Comparison of ENCODE assay signal across 9 cellular contexts in the genomic region with DNA sequence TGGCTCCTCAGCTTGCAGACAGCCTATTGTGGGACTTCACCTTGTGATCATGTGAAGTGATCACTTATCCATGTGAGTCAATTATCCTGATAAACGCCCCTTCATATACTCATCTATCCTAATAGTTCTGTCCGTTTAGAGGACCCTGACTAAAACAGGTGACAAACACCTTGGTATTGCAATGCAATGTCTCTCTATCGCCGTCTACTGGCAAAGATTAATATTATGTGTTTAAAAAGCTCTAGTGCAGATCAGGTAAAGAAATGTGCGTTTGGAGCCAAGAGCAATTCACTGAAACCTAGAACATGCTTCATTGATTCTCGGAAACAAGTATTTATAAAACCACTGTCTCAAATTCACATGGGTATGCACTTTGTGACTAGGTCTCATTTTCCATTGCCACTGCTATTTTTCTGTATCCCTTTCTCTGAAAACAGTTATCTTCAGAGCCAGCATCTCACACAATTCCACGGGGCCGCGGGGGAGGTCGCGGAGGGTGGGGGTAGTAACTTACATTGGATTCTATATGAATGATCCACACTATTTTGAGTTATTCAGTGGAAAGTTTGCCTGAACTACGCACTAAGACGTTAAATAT.
A peak's percentile ranks its signal among the peaks of the same experiment; 100 is the strongest.
DNase-seq lines count a peak whose midpoint lies in the region; ATAC-seq, FAIRE-seq and TF ChIP-seq lines count a peak whose summit lies in the region.
"Had no signal": no experiment of that assay in that cellular context is flagged by ENCODE, and none has a peak within 500 bp of the region (broad histone marks: within the 10 kb centered on the region; RNA-seq: fewer than 3 reads in every experiment).

No MANE protein-coding gene starts in this region.

- no peak for TF ChIP-seq EP300 in H1 (IDR thresholded peaks at IDR 0.05; ENCODE audit: borderline replicate concordance in 1 of 2, low read depth in 2 of 2, low read length in 2 of 2)

- no peak overlapping the region for H3K14ac ChIP-seq in H1 (ENCODE audit: insufficient read length)

- H4K20me1 ChIP-seq in H1 (replicated peaks in 1 of 2; ENCODE audit: control insufficient read depth in 1 of 2, insufficient read depth in 2 of 2, low read length in 2 of 2), result no peaks in the 10 kb centered on the region

- H2BK5ac ChIP-seq in H1 (ENCODE audit: low read depth, low read length), result no peak overlapping the region

- TF ChIP-seq CTCF in breast epithelium (IDR thresholded peaks at IDR 0.05) (no peak), H1 (IDR thresholded peaks at IDR 0.05; ENCODE audit: control extremely low read depth in 1 of 3, insufficient read depth in 1 of 3, low read depth in 1 of 3, low read length in 3 of 3) (peak in 2 of 3 experiments; percentile 68 to 72; a peak in 3 of 4 replicates), testis (IDR thresholded peaks at IDR 0.05) (peak in 2 of 3 experiments; percentile 38 to 58), Calu3 (IDR thresholded peaks at IDR 0.05; ENCODE audit: unreplicated experiment) (no peak)

- H4K8ac ChIP-seq in H1 (ENCODE audit: extremely low read depth, insufficient read depth, low read length), result no peak overlapping the region

- no peak overlapping the region for H2BK20ac ChIP-seq in H1 (ENCODE audit: low read length)

- H2AFZ ChIP-seq in H1 (ENCODE audit: low read length), result no peak overlapping the region

- H3K27ac Mint-ChIP-seq in Calu3 (ENCODE audit: unreplicated experiment), result no peak overlapping the region

- no peak overlapping the region for H3K23ac ChIP-seq in H1 (ENCODE audit: insufficient read length)

- H4K91ac ChIP-seq in H1 (replicated peaks; ENCODE audit: insufficient read length, low read length), result no peak overlapping the region

- POLR2A ChIA-PET in H1 (lab: Charles Lee; ENCODE audit: partially characterized antibody), result no interaction called here

- no peak overlapping the region for H3K4ac ChIP-seq in H1 (replicated peaks; ENCODE audit: insufficient read length, low read depth, low read length)

- H3K4me3 Mint-ChIP-seq in Calu3 (ENCODE audit: low read depth, unreplicated experiment), result no peak overlapping the region

- peak; percentile 72 to 81 for TF ChIP-seq RAD21 in H1 (IDR thresholded peaks at IDR 0.05 in 1 of 2, conservative IDR thresholded peaks at IDR 0.05 in 1 of 2; ENCODE audit: low read depth in 2 of 2, low read length in 2 of 2)

- H3K79me2 ChIP-seq in H1 (ENCODE audit: control insufficient read depth in 1 of 2, insufficient read depth in 2 of 2, low read length in 2 of 2), result no peaks in the 10 kb centered on the region

- H3K36me3 ChIP-seq in breast epithelium (no peaks in the 10 kb centered on the region), H1 (ENCODE audit: control insufficient read depth in 2 of 4, insufficient read depth in 4 of 4, low read length in 3 of 4) (no peaks in the 10 kb centered on the region), testis (ENCODE audit: low read depth, missing control alignments) (no peaks in the 10 kb centered on the region)

- BruUV-seq in Calu3 (replicated peaks; lab: Mats Ljungman, UMichigan), result no TSS peak

- H3K4me1 ChIP-seq in breast epithelium (no peaks in the 10 kb centered on the region), H1 (replicated peaks in 1 of 4; ENCODE audit: control insufficient read depth in 3 of 4, insufficient read depth in 4 of 4, low read length in 3 of 4) (no peaks in the 10 kb centered on the region), testis (no peaks in the 10 kb centered on the region)

- H3K27ac ChIP-seq in breast epithelium, result no peak overlapping the region
- H3K27ac ChIP-seq in H1 (ENCODE audit: low read depth, low read length), result no peak overlapping the region
- no peak overlapping the region for H3K27ac ChIP-seq in testis

- no peak overlapping the region for H3K9ac ChIP-seq in H1 (replicated peaks in 1 of 4; ENCODE audit: extremely low read depth in 1 of 4, low read depth in 3 of 4, low read length in 3 of 4)

- intact Hi-C loops in breast epithelium (cut with DNase I; ENCODE audit: low total_unique reads) (no loop called here), testis (cut with DNase I; ENCODE audit: low total_unique reads) (no loop called here), Calu3 (cut with micrococcal nuclease; ENCODE audit: unreplicated experiment) (no loop called here)

- H3K18ac ChIP-seq in H1 (ENCODE audit: extremely low read depth, low read length), result no peak overlapping the region

- H4K5ac ChIP-seq in H1 (ENCODE audit: insufficient read length, low read depth, low read length), result no peak overlapping the region

- TF ChIP-seq POLR2A in breast epithelium (IDR thresholded peaks at IDR 0.05) (no peak), H1 (IDR thresholded peaks at IDR 0.05; ENCODE audit: control extremely low read depth in 1 of 2, low read depth in 2 of 2, low read length in 2 of 2) (no peak), testis (IDR thresholded peaks at IDR 0.05) (no peak)

- no peak overlapping the region for H2BK120ac ChIP-seq in H1 (replicated peaks; ENCODE audit: low read depth, low read length)

- no peaks in the 10 kb centered on the region for H3K27me3 ChIP-seq in breast epithelium
- no peaks in the 10 kb centered on the region for H3K27me3 ChIP-seq in H1 (replicated peaks in 1 of 4; ENCODE audit: control insufficient read depth in 3 of 4, extremely low read depth in 1 of 4, insufficient read depth in 3 of 4, low read length in 3 of 4)
- H3K27me3 ChIP-seq in testis, result no peaks in the 10 kb centered on the region

- H2BK15ac ChIP-seq in H1 (ENCODE audit: low read length), result no peak overlapping the region

- ATAC-seq in HG03432 (IDR thresholded peaks at IDR 0.05; ENCODE audit: unreplicated experiment), result no peak

- no peak overlapping the region for H3K4me2 ChIP-seq in H1 (ENCODE audit: insufficient read depth in 1 of 2, low read depth in 2 of 2, low read length in 2 of 2)

- H3K23me2 ChIP-seq in H1 (ENCODE audit: low read depth, low read length), result no peaks in the 10 kb centered on the region

- H3K27me3 Mint-ChIP-seq in Calu3 (ENCODE audit: unreplicated experiment), result no peaks in the 10 kb centered on the region

- FAIRE-seq in H1 (lab: Jason Lieb, UNC) (peak; percentile 72), HTR-8/SVneo (lab: Jason Lieb, UNC) (no peak)

- WGBS in H1 (ENCODE audit: extremely low coverage in 1 of 2, insufficient coverage in 1 of 2, insufficient read length in 1 of 2, insufficient replicate concordance in 2 of 2, low coverage in 1 of 2, low lambda C conversion rate in 2 of 2, missing lambda C conversion rate in 1 of 2), 2 experiments, result 71% methylated on average over 13 of the region's 13 CpGs; no CpG with 5 or more reads in 1 of the 2 experiments
- WGBS in testis, 2 donors, result 40 to 61% methylated on average over 13 of the region's 13 CpGs

- H2BK12ac ChIP-seq in H1 (ENCODE audit: low read depth, low read length), result no peak overlapping the region

- H3K56ac ChIP-seq in H1 (replicated peaks; ENCODE audit: insufficient read length, low read depth, low read length), result no peak overlapping the region

- no peak overlapping the region for H3K4me3 ChIP-seq in breast epithelium
- H3K4me3 ChIP-seq in H1 (ENCODE audit: extremely low read depth in 1 of 4, insufficient read depth in 2 of 4, low read depth in 3 of 4, low read length in 4 of 4), result no peak overlapping the region
- no peak overlapping the region for H3K4me3 ChIP-seq in testis

- no peaks in the 10 kb centered on the region for H3K4me1 Mint-ChIP-seq in Calu3 (ENCODE audit: low read depth, unreplicated experiment)

- no peaks in the 10 kb centered on the region for H3K36me3 Mint-ChIP-seq in Calu3 (ENCODE audit: insufficient read depth, unreplicated experiment)

- H3K9me3 ChIP-seq in breast epithelium, result no peaks in the 10 kb centered on the region
- no peaks in the 10 kb centered on the region for H3K9me3 ChIP-seq in H1 (ENCODE audit: insufficient read depth in 2 of 2, low read depth in 1 of 2, low read length in 1 of 2)
- no peaks in the 10 kb centered on the region for H3K9me3 ChIP-seq in testis

- DNase-seq in T47D (ENCODE audit: low read depth in 1 of 2, low spot score in 1 of 2) (peak; percentile 5 to 64), breast epithelium (ENCODE audit: low spot score in 2 of 2) (no peak), NCI-H1092 treated with DMSO at 0.1 percent for 48 hours (lab: John Stamatoyannopoulos, UW) (peak; percentile 17), H1 (ENCODE audit: low read depth in 1 of 2, low spot score in 2 of 2) (no peak), testis (no peak), HTR-8/SVneo (ENCODE audit: insufficient read length, low spot score) (no peak), Calu3 (no peak)
- DNase-seq: DMS79 treated with DMSO at 0.1 percent for 48 hours had no signal

- peaks cover 6% of the 10 kb centered on the region for H3K9me3 Mint-ChIP-seq in Calu3 (ENCODE audit: low read depth, unreplicated experiment)

- H3K79me1 ChIP-seq in H1 (ENCODE audit: low read depth, low read length), result no peaks in the 10 kb centered on the region

- in situ Hi-C loops in T47D (cut with HindIII; ENCODE audit: low pct_unique_long_range_greater_than_20kb, low sequenced_read_pairs), result no loop called here

- H2AK5ac ChIP-seq in H1 (ENCODE audit: low read depth, low read length), result no peak overlapping the region

- CTCF ChIA-PET in H1 (lab: Charles Lee; ENCODE audit: partially characterized antibody) (interaction anchor here (0.6 to 2.0 kb wide), 23 partner anchors 9 to 553 kb away, joined by 3 to 8 read pairs (median 3); no protein-coding TSS in a partner anchor), Calu3 (lab: Charles Lee) (no interaction called here)

TF ChIP-seq in H1, 55 proteins besides CTCF, POLR2A, EP300 and RAD21:
- TF ChIP-seq SP4 (IDR thresholded peaks at IDR 0.05; ENCODE audit: low read length) (no peak), SP2 (IDR thresholded peaks at IDR 0.05; ENCODE audit: low read length) (no peak), BACH1 (IDR thresholded peaks at IDR 0.05; ENCODE audit: low read length) (no peak), TBP (IDR thresholded peaks at IDR 0.05; ENCODE audit: low read depth, low read length) (no peak), RBBP5 (IDR thresholded peaks at IDR 0.05; ENCODE audit: borderline replicate concordance, low read depth, low read length) (no peak)

Comparison
In these comparisons a context has a peak if more than half of its experiments do, and no peak if none do; other contexts are left out.
1. DNase-seq: peak in T47D (2 of 2) and NCI-H1092 treated with DMSO at 0.1 percent for 48 hours (single experiment); none in breast epithelium (0 of 2), H1 (0 of 2), testis (single experiment), HTR-8/SVneo (single experiment) and Calu3 (single experiment).
2. CTCF ChIP-seq: peak in H1 (2 of 3) and testis (2 of 3); none in breast epithelium (0 of 3) and Calu3 (single experiment).